9 cellular contexts compared by ENCODE assay signal in the genomic region with DNA sequence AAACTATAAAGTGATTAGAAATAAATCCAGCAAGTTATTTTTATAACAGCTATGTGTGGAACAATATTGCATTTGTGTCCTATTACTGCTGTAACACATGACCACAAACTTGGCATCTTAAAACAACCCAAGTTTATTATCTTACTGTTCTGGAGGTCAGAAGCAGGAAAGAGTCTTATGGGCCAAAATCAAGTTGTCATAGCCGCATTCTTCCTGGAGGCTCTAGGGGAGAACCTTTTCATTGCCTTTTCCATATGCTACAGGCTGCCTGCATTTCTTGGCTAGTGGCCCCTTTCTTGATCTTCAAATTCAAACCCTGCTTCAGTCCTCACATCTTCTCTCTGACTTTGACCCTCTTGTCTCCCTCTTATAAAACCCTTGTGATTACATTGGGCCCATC.
"Had no signal": no experiment of that assay in that cellular context is flagged by ENCODE, and none has a peak within 500 bp of the region (broad histone marks: within the 10 kb centered on the region; RNA-seq: fewer than 3 reads in every experiment).

No MANE protein-coding gene starts in this region.

- H2AFZ ChIP-seq: GM23338 had no signal

- H3K27ac ChIP-seq: KMS-11 had no signal

- H3K36me3 ChIP-seq: HAP-1 had no signal

- H3K27ac Mint-ChIP-seq: GM23338 had no signal

- FAIRE-seq: H1, HTR-8/SVneo had no signal

- H3K4me2 ChIP-seq: GM23338, KMS-11 had no signal

- H3K4me3 Mint-ChIP-seq: GM23338 had no signal

- H3K9ac ChIP-seq: KMS-11 had no signal

- ATAC-seq: GM23338, HCT116 had no signal

- H3K9me3 ChIP-seq: HAP-1 had no signal

- DNase-seq: H7, IMR-90, KBM-7 had no signal

- H3K4me3 ChIP-seq: GM23338, HAP-1 had no signal
